8 cellular contexts compared by ENCODE assay signal in genomic region chr10:12484945-12485805, GRCh38.
DNase-seq lines count a peak whose midpoint lies in the region; ATAC-seq and TF ChIP-seq lines count a peak whose summit lies in the region.

No MANE protein-coding gene starts in this region.

- H3K36me3 ChIP-seq in lower lobe of right lung: no peaks in the 10 kb centered on the region

- intact Hi-C loops in lower lobe of right lung (cut with DNase I): no loop called here

- peak overlapping the region; percentile 43 for H3K27ac ChIP-seq in lower lobe of right lung

- peak; percentile 21 for DNase-seq in NCI-H1436 treated with DMSO at 0.1 percent for 48 hours (lab: John Stamatoyannopoulos, UW)
- DNase-seq in activated naive CD4-positive, alpha-beta T cell treated with Interleukin-2 at 50 U/mL for 16 hours: peak; percentile 14
- no peak for DNase-seq in lower lobe of right lung
- DNase-seq in NCI-H128 (lab: John Stamatoyannopoulos, UW; ENCODE audit: unreplicated experiment): no peak
- DNase-seq in DMS79 treated with DMSO at 0.1 percent for 48 hours (lab: John Stamatoyannopoulos, UW): no peak
- no peak for DNase-seq in cerebellar nuclear complex (lab: John Stamatoyannopoulos, UW)

- H3K4me1 ChIP-seq in lower lobe of right lung: peaks cover 6% of the 10 kb centered on the region

- H3K9me3 ChIP-seq in lower lobe of right lung: no peaks in the 10 kb centered on the region

- peak; percentile 58 for TF ChIP-seq CTCF in GM12874 (IDR thresholded peaks at IDR 0.05; ENCODE audit: insufficient read depth, low read depth, low read length)
- no peak for TF ChIP-seq CTCF in lower lobe of right lung (IDR thresholded peaks at IDR 0.05)

- peak; percentile 85 for ATAC-seq in GM21717 (IDR thresholded peaks at IDR 0.05; ENCODE audit: unreplicated experiment)
- peak in 1 of 2 donors; percentile 61 for ATAC-seq in lower lobe of right lung

- no peaks in the 10 kb centered on the region for H3K27me3 ChIP-seq in lower lobe of right lung (ENCODE audit: low read depth)

- no peak overlapping the region for H3K4me3 ChIP-seq in lower lobe of right lung

Comparison
In these comparisons a context has a peak if more than half of its experiments do, and no peak if none do; other contexts are left out.
1. DNase-seq: peak in NCI-H1436 treated with DMSO at 0.1 percent for 48 hours (single experiment) and activated naive CD4-positive, alpha-beta T cell treated with Interleukin-2 at 50 U/mL for 16 hours (single experiment); none in lower lobe of right lung (single experiment), NCI-H128 (single experiment), DMS79 treated with DMSO at 0.1 percent for 48 hours (single experiment) and cerebellar nuclear complex (0 of 2).